ENCODE assay signal across 31 cellular contexts in the genomic region with DNA sequence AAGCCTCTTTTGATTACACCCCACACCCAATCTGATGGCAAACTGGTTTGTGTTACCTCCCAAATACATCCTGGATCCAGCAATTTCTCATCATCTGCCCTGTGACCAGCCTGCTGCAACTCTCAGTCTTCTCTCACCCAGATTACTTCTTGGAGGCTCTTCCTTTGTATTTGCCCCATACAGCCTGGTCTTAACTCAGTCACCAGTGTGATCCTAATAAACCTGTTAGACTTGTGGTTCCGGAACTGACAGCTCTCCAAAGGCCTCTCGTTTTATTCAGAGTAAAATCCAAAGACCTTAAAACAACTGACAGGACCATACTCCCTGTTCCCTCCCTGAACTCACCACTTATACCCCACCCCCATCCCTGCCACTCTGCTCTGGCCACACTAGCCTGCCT.
"Had no signal": no experiment of that assay in that cellular context is flagged by ENCODE, and none has a peak within 500 bp of the region (broad histone marks: within the 10 kb centered on the region; RNA-seq: fewer than 3 reads in every experiment).

No MANE protein-coding gene starts in this region.

- H3K36me3 ChIP-seq: brain microvascular endothelial cell, gastrocnemius medialis, heart left ventricle had no signal

- H3K4me3 Mint-ChIP-seq: activated CD4-positive, alpha-beta memory T cell treated with anti-CD3 and anti-CD28 coated beads, Interleukin-2, amount 10 ng/mL, durations not matched to agents 7 days and 5 days; activated CD4-positive, alpha-beta T cell treated with anti-CD3 and anti-CD28 coated beads, Interleukin-2, amount 10 ng/mL, durations not matched to agents 7 days and 5 days; activated naive CD4-positive, alpha-beta T cell treated with anti-CD3 and anti-CD28 coated beads, Interleukin-2, amount 10 ng/mL, durations not matched to agents 7 days and 5 days; activated naive CD8-positive, alpha-beta T cell treated with anti-CD3 and anti-CD28 coated beads, Interleukin-2, amount 10 ng/mL, durations not matched to agents 7 days and 5 days; activated T-cell treated with anti-CD3 and anti-CD28 coated beads, Interleukin-2, amount 50 U/mL, for 24 hours; activated T-cell treated with anti-CD3 and anti-CD28 coated beads, Interleukin-2, amount 50 U/mL, for 72 hours; effector memory CD8-positive, alpha-beta T cell; WTC11 had no signal

- H3K27me3 ChIP-seq: brain microvascular endothelial cell, foreskin keratinocyte, gastrocnemius medialis, heart left ventricle had no signal

- DNase-seq: activated CD4-positive, alpha-beta memory T cell treated with anti-CD3 and anti-CD28 coated beads, Interleukin-2, amount 10 ng/mL, durations not matched to agents 7 days and 5 days; activated CD4-positive, alpha-beta T cell treated with anti-CD3 and anti-CD28 coated beads for 1 hour; activated CD4-positive, alpha-beta T cell treated with anti-CD3 and anti-CD28 coated beads for 4 hours; activated CD4-positive, alpha-beta T cell treated with anti-CD3 and anti-CD28 coated beads, Interleukin-2, amount 10 ng/mL, durations not matched to agents 7 days and 5 days; activated CD4-positive, alpha-beta T cell treated with anti-CD3 and anti-CD28 coated beads, Interleukin-2, amount 50 U/mL, for 4 hours; activated CD8-positive, alpha-beta memory T cell treated with anti-CD3 and anti-CD28 coated beads, Interleukin-2, amount 50 U/mL, for 48 hours; activated effector memory CD4-positive, alpha-beta T cell treated with anti-CD3 and anti-CD28 coated beads, Interleukin-2, amount 50 U/mL, for 16 hours; activated naive CD4-positive, alpha-beta T cell treated with anti-CD3 and anti-CD28 coated beads, Interleukin-2, amount 10 ng/mL, durations not matched to agents 7 days and 5 days; activated naive CD8-positive, alpha-beta T cell treated with anti-CD3 and anti-CD28 coated beads, Interleukin-2, amount 10 ng/mL, durations not matched to agents 7 days and 5 days; activated T-cell treated with anti-CD3 and anti-CD28 coated beads for 4 hours; activated T-cell treated with anti-CD3 and anti-CD28 coated beads, Interleukin-2, amount 50 U/mL, for 24 hours; activated T-cell treated with anti-CD3 and anti-CD28 coated beads, Interleukin-2, amount 50 U/mL, for 72 hours; amniotic stem cell; anterior cingulate cortex; brain microvascular endothelial cell; caudate nucleus; cortex of kidney; dermis blood vessel endothelial cell; effector CD4-positive, alpha-beta T cell; effector memory CD8-positive, alpha-beta T cell; foreskin keratinocyte; gastrocnemius medialis; glutamatergic neuron; heart left ventricle; T-helper 2 cell had no signal

- ATAC-seq: activated naive CD4-positive, alpha-beta T cell treated with anti-CD3 and anti-CD28 coated beads, Interleukin-2, amount 50 U/mL, for 72 hours; activated T-cell treated with anti-CD3 and anti-CD28 coated beads, Interleukin-2, amount 50 U/mL, for 72 hours; effector memory CD8-positive, alpha-beta T cell; foreskin keratinocyte; gastrocnemius medialis; heart left ventricle; WTC11 had no signal

- H3K27ac Mint-ChIP-seq: activated CD4-positive, alpha-beta memory T cell treated with anti-CD3 and anti-CD28 coated beads, Interleukin-2, amount 10 ng/mL, durations not matched to agents 7 days and 5 days; activated CD4-positive, alpha-beta T cell treated with anti-CD3 and anti-CD28 coated beads, Interleukin-2, amount 10 ng/mL, durations not matched to agents 7 days and 5 days; activated naive CD4-positive, alpha-beta T cell treated with anti-CD3 and anti-CD28 coated beads, Interleukin-2, amount 10 ng/mL, durations not matched to agents 7 days and 5 days; activated naive CD4-positive, alpha-beta T cell treated with anti-CD3 and anti-CD28 coated beads, Interleukin-2, amount 50 U/mL, for 72 hours; activated naive CD8-positive, alpha-beta T cell treated with anti-CD3 and anti-CD28 coated beads, Interleukin-2, amount 10 ng/mL, durations not matched to agents 7 days and 5 days; activated T-cell treated with anti-CD3 and anti-CD28 coated beads, Interleukin-2, amount 50 U/mL, for 24 hours; activated T-cell treated with anti-CD3 and anti-CD28 coated beads, Interleukin-2, amount 50 U/mL, for 72 hours; effector memory CD8-positive, alpha-beta T cell; WTC11 had no signal

- H3K9me3 Mint-ChIP-seq: activated CD4-positive, alpha-beta T cell treated with anti-CD3 and anti-CD28 coated beads, Interleukin-2, amount 10 ng/mL, durations not matched to agents 7 days and 5 days had no signal

- H3K36me3 Mint-ChIP-seq: activated naive CD4-positive, alpha-beta T cell treated with anti-CD3 and anti-CD28 coated beads, Interleukin-2, amount 10 ng/mL, durations not matched to agents 7 days and 5 days; activated naive CD4-positive, alpha-beta T cell treated with anti-CD3 and anti-CD28 coated beads, Interleukin-2, amount 50 U/mL, for 72 hours; activated naive CD8-positive, alpha-beta T cell treated with anti-CD3 and anti-CD28 coated beads, Interleukin-2, amount 10 ng/mL, durations not matched to agents 7 days and 5 days; WTC11 had no signal

- H3K4me3 ChIP-seq: gastrocnemius medialis, heart left ventricle had no signal

- FAIRE-seq: astrocyte, colon had no signal

- H3K27ac ChIP-seq: epithelial cell of prostate, foreskin keratinocyte, gastrocnemius medialis, heart left ventricle, VCaP had no signal

- H3K27me3 Mint-ChIP-seq: activated CD4-positive, alpha-beta memory T cell treated with anti-CD3 and anti-CD28 coated beads, Interleukin-2, amount 10 ng/mL, durations not matched to agents 7 days and 5 days; activated CD4-positive, alpha-beta T cell treated with anti-CD3 and anti-CD28 coated beads, Interleukin-2, amount 10 ng/mL, durations not matched to agents 7 days and 5 days; activated naive CD4-positive, alpha-beta T cell treated with anti-CD3 and anti-CD28 coated beads, Interleukin-2, amount 10 ng/mL, durations not matched to agents 7 days and 5 days; activated naive CD8-positive, alpha-beta T cell treated with anti-CD3 and anti-CD28 coated beads, Interleukin-2, amount 10 ng/mL, durations not matched to agents 7 days and 5 days; activated T-cell treated with anti-CD3 and anti-CD28 coated beads, Interleukin-2, amount 50 U/mL, for 24 hours; effector memory CD8-positive, alpha-beta T cell had no signal

- H3K9me3 ChIP-seq: gastrocnemius medialis had no signal

- H3K4me1 ChIP-seq: foreskin keratinocyte, gastrocnemius medialis had no signal

- H3K4me1 Mint-ChIP-seq: activated CD4-positive, alpha-beta memory T cell treated with anti-CD3 and anti-CD28 coated beads, Interleukin-2, amount 10 ng/mL, durations not matched to agents 7 days and 5 days; activated CD4-positive, alpha-beta T cell treated with anti-CD3 and anti-CD28 coated beads, Interleukin-2, amount 10 ng/mL, durations not matched to agents 7 days and 5 days; activated naive CD4-positive, alpha-beta T cell treated with anti-CD3 and anti-CD28 coated beads, Interleukin-2, amount 10 ng/mL, durations not matched to agents 7 days and 5 days; activated naive CD8-positive, alpha-beta T cell treated with anti-CD3 and anti-CD28 coated beads, Interleukin-2, amount 10 ng/mL, durations not matched to agents 7 days and 5 days had no signal
